14 cellular contexts compared by ENCODE assay signal in the genomic region with DNA sequence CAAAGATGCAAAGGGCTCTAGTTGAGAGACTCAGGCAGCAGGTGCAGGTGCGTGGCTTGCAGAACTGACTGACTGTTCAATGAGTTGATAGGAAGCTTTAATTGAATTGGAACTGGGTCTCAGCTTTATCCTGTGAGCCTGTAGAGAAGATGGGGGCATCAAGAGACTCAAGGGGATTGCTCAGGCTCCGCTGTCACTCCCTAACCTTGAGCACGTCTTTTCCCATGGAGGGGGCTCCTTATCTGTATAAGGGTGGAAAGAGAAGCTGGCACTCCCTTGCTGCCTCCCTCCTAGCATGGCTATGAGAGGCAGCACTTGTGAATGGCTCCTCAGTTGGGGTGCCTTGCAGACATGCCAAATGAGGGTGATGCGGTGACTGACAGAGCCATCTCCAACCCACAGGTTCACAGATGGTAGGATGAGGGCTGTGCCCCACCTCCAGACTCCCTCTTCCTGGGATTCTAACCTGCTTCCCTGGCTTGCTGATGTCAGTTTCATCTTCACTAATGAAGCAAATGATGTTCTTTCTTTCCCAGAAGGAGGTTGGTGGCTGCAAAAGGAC. TPM values are rescaled to one million over a fixed set of nuclear protein-coding genes. Genes with fewer than 3 reads are reported as not detected.
DNase-seq lines count a peak whose midpoint lies in the region; ATAC-seq and TF ChIP-seq lines count a peak whose summit lies in the region.
"Had no signal": no experiment of that assay in that cellular context is flagged by ENCODE, and none has a peak within 500 bp of the region (broad histone marks: within the 10 kb centered on the region; RNA-seq: fewer than 3 reads in every experiment).

No MANE protein-coding gene starts in this region.

- H3K4me3 Mint-ChIP-seq in osteocyte (ENCODE audit: unreplicated experiment) (no peak overlapping the region), CD14-positive monocyte (no peak overlapping the region)
- H3K4me3 Mint-ChIP-seq: CD4-positive, alpha-beta memory T cell; GM23338 had no signal

- ATAC-seq in Right ventricle myocardium inferior, result no peak
- ATAC-seq: A549, GM23338 had no signal

- H3K4me1 Mint-ChIP-seq in osteocyte (ENCODE audit: unreplicated experiment) (peaks cover 11% of the 10 kb centered on the region), CD14-positive monocyte (no peaks in the 10 kb centered on the region)
- H3K4me1 Mint-ChIP-seq: CD4-positive, alpha-beta memory T cell had no signal

- TF ChIP-seq CTCF in osteocyte (IDR thresholded peaks at IDR 0.05) (no peak), CD14-positive monocyte (IDR thresholded peaks at IDR 0.05) (no peak)

- H3K27ac Mint-ChIP-seq in osteocyte (ENCODE audit: unreplicated experiment), result no peak overlapping the region
- H3K27ac Mint-ChIP-seq in CD14-positive monocyte, result no peak overlapping the region
- H3K27ac Mint-ChIP-seq: GM23338 had no signal

- intact Hi-C loops in cardiac septum (cut with DNase I) (no loop called here), Right ventricle myocardium inferior (cut with DNase I) (no loop called here), CD14-positive monocyte (cut with micrococcal nuclease) (no loop called here)

- DNase-seq in activated CD8-positive, alpha-beta memory T cell treated with anti-CD3 and anti-CD28 coated beads for 24 hours, result peak; percentile 24
- no peak for DNase-seq in activated CD8-positive, alpha-beta memory T cell treated with anti-CD3 and anti-CD28 coated beads, Interleukin-2, amount 50 U/mL, for 4 hours
- DNase-seq in cardiac septum (ENCODE audit: low spot score), result peak; percentile 61
- DNase-seq in Right ventricle myocardium inferior (ENCODE audit: missing footprints), result no peak
- DNase-seq in osteocyte (ENCODE audit: extremely low spot score, unreplicated experiment), result peak; percentile 48
- peak; percentile 7 for DNase-seq in ureter (ENCODE audit: low spot score)
- no peak for DNase-seq in superior temporal gyrus (ENCODE audit: extremely low spot score)
- DNase-seq in CD14-positive monocyte (ENCODE audit: low spot score), result no peak
- DNase-seq: AML-193; CD4-positive, alpha-beta memory T cell; GDM1; HCEC 1CT had no signal

- H3K27me3 Mint-ChIP-seq in osteocyte (ENCODE audit: unreplicated experiment) (peaks cover 11% of the 10 kb centered on the region), CD14-positive monocyte (ENCODE audit: low read depth in 3 of 3) (peaks cover 13 to 19% (median 19%) of the 10 kb centered on the region in 3 donors)

- peaks cover 10% of the 10 kb centered on the region for H3K9me3 Mint-ChIP-seq in osteocyte (ENCODE audit: unreplicated experiment)
- peaks cover 0 to 15% (median 9%) of the 10 kb centered on the region in 7 donors for H3K9me3 Mint-ChIP-seq in CD14-positive monocyte

- H3K36me3 Mint-ChIP-seq in osteocyte (ENCODE audit: unreplicated experiment) (peaks cover 4% of the 10 kb centered on the region), CD14-positive monocyte (no peaks in the 10 kb centered on the region)

RNA-seq across cellular contexts. Expression of gene PLEKHA1, which starts 12.4 kb away (rescaled TPM):
- total RNA-seq in cardiac septum (46.2 TPM), Right ventricle myocardium inferior (68.0 TPM), osteocyte (62.8 and 66.9 TPM in 2 replicates), ureter (41.9 TPM)
- 10 to 100 TPM; 12.3 to 14.9 TPM for polyA plus RNA-seq in CD14-positive monocyte

Comparison
In these comparisons a context has a peak if more than half of its experiments do, and no peak if none do; other contexts are left out.
1. DNase-seq: peak in activated CD8-positive, alpha-beta memory T cell treated with anti-CD3 and anti-CD28 coated beads for 24 hours (single experiment), cardiac septum (single experiment), osteocyte (single experiment) and ureter (single experiment); none in activated CD8-positive, alpha-beta memory T cell treated with anti-CD3 and anti-CD28 coated beads, Interleukin-2, amount 50 U/mL, for 4 hours (single experiment), Right ventricle myocardium inferior (single experiment), superior temporal gyrus (single experiment) and CD14-positive monocyte (single experiment).